ENCODE assay signal across 17 cellular contexts in genomic region chr6:33673847-33674246, GRCh38. TPM values are rescaled to one million over a fixed set of nuclear protein-coding genes. Genes with fewer than 3 reads are reported as not detected.
DNase-seq lines count a peak whose midpoint lies in the region; ATAC-seq and TF ChIP-seq lines count a peak whose summit lies in the region.
"Had no signal": no experiment of that assay in that cellular context is flagged by ENCODE, and none has a peak within 500 bp of the region (broad histone marks: within the 10 kb centered on the region; RNA-seq: fewer than 3 reads in every experiment).

No MANE protein-coding gene starts in this region.

- no peak overlapping the region for H3K27ac Mint-ChIP-seq in endodermal cell
- H3K27ac Mint-ChIP-seq in stimulated activated memory B cell treated with anti-CD40 and anti-IgM and Interleukin-4, amounts not matched to agents 10 μg/mL and 1 μg/mL and 100 μg/mL, for 72 hours = peak overlapping the region; percentile 55
- H3K27ac Mint-ChIP-seq: CD8-positive, alpha-beta T cell; T-cell had no signal

- no peak for TF ChIP-seq POLR2A in IMR-90 (IDR thresholded peaks at IDR 0.05; ENCODE audit: low read depth, low read length)

- H3K56ac ChIP-seq in IMR-90 (ENCODE audit: extremely low read depth, insufficient read depth, low read length) = no peak overlapping the region

- peak overlapping the region; percentile 5; the same call in 1 of the 2 replicates for H2BK20ac ChIP-seq in IMR-90 (ENCODE audit: low read depth, low read length)

- H3K4me3 ChIP-seq in IMR-90 (ENCODE audit: insufficient read depth, low read depth, low read length) (no peak overlapping the region), WERI-Rb-1 (ENCODE audit: low read depth, low read length) (no peak overlapping the region), endodermal cell (ENCODE audit: low read length) (no peak overlapping the region)
- H3K4me3 ChIP-seq: SK-N-MC had no signal

- WGBS in IMR-90 (ENCODE audit: extremely low coverage in 2 of 2, insufficient read length in 1 of 2), 2 experiments = no CpG with 5 or more reads among the region's 7 CpGs
- 70 to 83% methylated on average over 2 to 7 of the region's 7 CpGs for WGBS in endodermal cell (ENCODE audit: insufficient coverage in 1 of 2, insufficient read length in 1 of 2), 2 experiments

- in situ Hi-C loops in IMR-90 (cut with MboI; ENCODE audit: low sequenced_read_pairs) = no loop called here

- peak overlapping the region; percentile 7 for H2BK5ac ChIP-seq in IMR-90 (ENCODE audit: low read depth, low read length, poor library complexity, severe bottlenecking)

- H4K5ac ChIP-seq in IMR-90 (ENCODE audit: low read depth, low read length) = no peak overlapping the region

- H3K9me1 ChIP-seq in IMR-90 (ENCODE audit: insufficient read depth, low read length) = peaks cover 21% of the 10 kb centered on the region

- no peaks in the 10 kb centered on the region for H4K20me1 ChIP-seq in IMR-90 (ENCODE audit: insufficient read depth, low read length)

- no peak overlapping the region for H2BK15ac ChIP-seq in IMR-90 (ENCODE audit: low read depth, low read length)

- no peak overlapping the region for H3K4me2 ChIP-seq in IMR-90 (ENCODE audit: low read depth, low read length)

- no peak overlapping the region; a peak in 1 of 4 replicates for H4K8ac ChIP-seq in IMR-90 (ENCODE audit: low read depth in 2 of 2, low read length in 2 of 2)

- H3K36me3 ChIP-seq in IMR-90 (ENCODE audit: control insufficient read depth, insufficient read depth, low read length) = no peaks in the 10 kb centered on the region
- peaks cover 92% of the 10 kb centered on the region for H3K36me3 ChIP-seq in WERI-Rb-1
- peaks cover 4% of the 10 kb centered on the region for H3K36me3 ChIP-seq in endodermal cell (ENCODE audit: control insufficient read depth, insufficient read depth, low read length)
- H3K36me3 ChIP-seq: BE2C had no signal

- no peak overlapping the region for H3K14ac ChIP-seq in IMR-90 (replicated peaks; ENCODE audit: low read depth, low read length)

- H2AFZ ChIP-seq in IMR-90 (replicated peaks; ENCODE audit: low read length, poor library complexity) = no peak overlapping the region

- H2BK120ac ChIP-seq in IMR-90 (ENCODE audit: low read depth, low read length) = peak overlapping the region; percentile 41; the same call in 1 of the 2 replicates

- no peaks in the 10 kb centered on the region for H3K4me1 Mint-ChIP-seq in endodermal cell
- H3K4me1 Mint-ChIP-seq in stimulated activated memory B cell treated with anti-CD40 and anti-IgM and Interleukin-4, amounts not matched to agents 10 μg/mL and 1 μg/mL and 100 μg/mL, for 72 hours = peaks cover 24% of the 10 kb centered on the region

- no peak overlapping the region for H3K18ac ChIP-seq in IMR-90 (ENCODE audit: low read depth, low read length)

- H2AK5ac ChIP-seq in IMR-90 (ENCODE audit: low read depth, low read length) = peak overlapping the region; percentile 58

- no peaks in the 10 kb centered on the region for H3K79me1 ChIP-seq in IMR-90 (ENCODE audit: low read depth in 1 of 2, low read length in 2 of 2)

- dilution Hi-C loops in IMR-90 (cut with HindIII; ENCODE audit: low sequenced_read_pairs, unreplicated experiment) = no loop called here

- no peaks in the 10 kb centered on the region for H3K9me3 ChIP-seq in IMR-90 (ENCODE audit: control insufficient read depth, insufficient read depth, low read length)
- no peaks in the 10 kb centered on the region for H3K9me3 ChIP-seq in WERI-Rb-1 (ENCODE audit: severe bottlenecking)
- H3K9me3 ChIP-seq in endodermal cell (ENCODE audit: control insufficient read depth, low read length) = no peaks in the 10 kb centered on the region
- H3K9me3 ChIP-seq: BE2C had no signal

- no TSS peak for BruUV-seq in IMR-90 (replicated peaks; lab: Mats Ljungman, UMichigan)

- no peaks in the 10 kb centered on the region for H3K27me3 ChIP-seq in IMR-90 (ENCODE audit: control insufficient read depth, insufficient read depth, low read length)
- H3K27me3 ChIP-seq in WERI-Rb-1 (ENCODE audit: insufficient read depth, low read depth, severe bottlenecking) = no peaks in the 10 kb centered on the region
- no peaks in the 10 kb centered on the region for H3K27me3 ChIP-seq in endodermal cell (ENCODE audit: control insufficient read depth, insufficient read depth, low read length, poor library complexity, severe bottlenecking)
- H3K27me3 ChIP-seq: BE2C had no signal

- no peak overlapping the region for H3K23ac ChIP-seq in IMR-90 (ENCODE audit: low read depth, low read length)

- TF ChIP-seq CTCF in IMR-90 (conservative IDR thresholded peaks at IDR 0.05; ENCODE audit: low read depth, low read length) = no peak
- no peak for TF ChIP-seq CTCF in WERI-Rb-1 (IDR thresholded peaks at IDR 0.05; ENCODE audit: low read depth, low read length)
- no peak for TF ChIP-seq CTCF in endodermal cell (conservative IDR thresholded peaks at IDR 0.05)

- ATAC-seq in IMR-90 (ENCODE audit: low read depth) (no peak), HG03025 (IDR thresholded peaks at IDR 0.05; ENCODE audit: low FRiP score, unreplicated experiment) (no peak), GM19455 (IDR thresholded peaks at IDR 0.05; ENCODE audit: unreplicated experiment) (no peak)
- ATAC-seq in stimulated activated memory B cell treated with anti-CD40 and anti-IgM and Interleukin-4, amounts not matched to agents 10 μg/mL and 1 μg/mL and 100 μg/mL, for 72 hours = no peak
- ATAC-seq: CD8-positive, alpha-beta T cell; T-cell had no signal

- peaks cover 39% of the 10 kb centered on the region for H3K36me3 Mint-ChIP-seq in endodermal cell (ENCODE audit: low read depth)
- H3K36me3 Mint-ChIP-seq in stimulated activated memory B cell treated with anti-CD40 and anti-IgM and Interleukin-4, amounts not matched to agents 10 μg/mL and 1 μg/mL and 100 μg/mL, for 72 hours = peaks cover 62% of the 10 kb centered on the region

- H4K91ac ChIP-seq in IMR-90 (ENCODE audit: insufficient read depth, low read depth, low read length) = peak overlapping the region; percentile 34; the same call in 1 of the 2 replicates

- H3K4ac ChIP-seq in IMR-90 (ENCODE audit: low read depth, low read length) = peak overlapping the region; percentile 42

- DNase-seq in IMR-90 = no peak
- no peak for DNase-seq in WERI-Rb-1
- no peak for DNase-seq in endodermal cell
- DNase-seq in activated CD4-positive, alpha-beta T cell treated with anti-CD3 and anti-CD28 coated beads for 4 hours = no peak
- no peak for DNase-seq in NCI-H510A treated with DMSO at 0.1 percent for 48 hours (lab: John Stamatoyannopoulos, UW)
- DNase-seq: BE2C; CD8-positive, alpha-beta T cell; GF-D8; NCI-H1048; NCI-H187; NCI-H345; NCI-H69; T-cell had no signal

- intact Hi-C loops in IMR-90 (cut with micrococcal nuclease) = loop anchor here (1.0 to 10.0 kb wide), 2 partner anchors 85 to 219 kb away; partner anchors contain the start of gene ZBTB9

- H3K9me3 Mint-ChIP-seq in endodermal cell = no peaks in the 10 kb centered on the region
- no peaks in the 10 kb centered on the region for H3K9me3 Mint-ChIP-seq in stimulated activated memory B cell treated with anti-CD40 and anti-IgM and Interleukin-4, amounts not matched to agents 10 μg/mL and 1 μg/mL and 100 μg/mL, for 72 hours
- H3K9me3 Mint-ChIP-seq: CD8-positive, alpha-beta T cell; T-cell had no signal

- H3K27me3 Mint-ChIP-seq in endodermal cell (ENCODE audit: insufficient read depth) = no peaks in the 10 kb centered on the region
- no peaks in the 10 kb centered on the region for H3K27me3 Mint-ChIP-seq in stimulated activated memory B cell treated with anti-CD40 and anti-IgM and Interleukin-4, amounts not matched to agents 10 μg/mL and 1 μg/mL and 100 μg/mL, for 72 hours
- H3K27me3 Mint-ChIP-seq: T-cell had no signal

- CTCF ChIA-PET in IMR-90 (lab: Yijun Ruan, JAX) = no interaction called here

- H3K4me3 Mint-ChIP-seq in endodermal cell = no peak overlapping the region
- H3K4me3 Mint-ChIP-seq in stimulated activated memory B cell treated with anti-CD40 and anti-IgM and Interleukin-4, amounts not matched to agents 10 μg/mL and 1 μg/mL and 100 μg/mL, for 72 hours = no peak overlapping the region
- H3K4me3 Mint-ChIP-seq: CD8-positive, alpha-beta T cell; T-cell had no signal

- H3K4me1 ChIP-seq in IMR-90 (ENCODE audit: control insufficient read depth, insufficient read depth, low read length) (peaks cover 21% of the 10 kb centered on the region), endodermal cell (ENCODE audit: control insufficient read depth, insufficient read depth, low read length) (no peaks in the 10 kb centered on the region)

- H3K9ac ChIP-seq in IMR-90 (ENCODE audit: low read depth, low read length) (no peak overlapping the region), endodermal cell (ENCODE audit: extremely low read depth, low read length, poor library complexity, severe bottlenecking) (no peak overlapping the region)

- no peak for TF ChIP-seq RAD21 in IMR-90 (IDR thresholded peaks at IDR 0.05; ENCODE audit: low read length)

- POLR2A ChIA-PET in IMR-90 (lab: Charles Lee; ENCODE audit: unreplicated experiment) = no interaction called here

- no peak overlapping the region for H3K27ac ChIP-seq in IMR-90 (ENCODE audit: insufficient read depth, low read length)
- H3K27ac ChIP-seq in WERI-Rb-1 = peak overlapping the region; percentile 15
- peak overlapping the region; percentile 66 for H3K27ac ChIP-seq in endodermal cell (ENCODE audit: low read depth, low read length)
- H3K27ac ChIP-seq: SK-N-MC had no signal

- peak overlapping the region; percentile 92 for H2AK9ac ChIP-seq in IMR-90 (replicated peaks; ENCODE audit: low read depth, low read length, poor library complexity)

TF ChIP-seq in IMR-90, 13 proteins besides CTCF, POLR2A, EP300 and RAD21 (continues in another document):
- TF ChIP-seq RFX5 (IDR thresholded peaks at IDR 0.05; ENCODE audit: low read depth, low read length) (no peak), MAZ (IDR thresholded peaks at IDR 0.05; ENCODE audit: borderline replicate concordance, low read depth, low read length) (no peak), FOS (IDR thresholded peaks at IDR 0.05; ENCODE audit: low read depth, low read length) (no peak), CHD1 (IDR thresholded peaks at IDR 0.05; ENCODE audit: low read depth, low read length) (no peak), SMC3 (IDR thresholded peaks at IDR 0.05; ENCODE audit: low read depth, low read length) (no peak), CEBPB (IDR thresholded peaks at IDR 0.05; ENCODE audit: low read depth, low read length) (no peak), BHLHE40 (IDR thresholded peaks at IDR 0.05; ENCODE audit: low read depth, low read length) (no peak)

RNA-seq across cellular contexts. Expression of gene UQCC2, which starts 37.7 kb away (rescaled TPM):
- total RNA-seq in IMR-90 (2012; rRNA removed) (13.8 and 23.1 TPM in 2 replicates), endodermal cell (100 to 1,000 TPM; 120 to 174 TPM)
- polyA plus RNA-seq in IMR-90 (2012; rRNA removed) = 34.5 and 44.5 TPM in 2 replicates
- polyA plus RNA-seq in IMR-90 (2012; cell fraction: cytosol; rRNA removed) = 28.0 and 38.5 TPM in 2 replicates
- polyA plus RNA-seq in IMR-90 (2012; cell fraction: nucleus; rRNA removed; ENCODE audit: low replicate concordance) = 18.4 and 25.0 TPM in 2 replicates
- polyA plus RNA-seq in endodermal cell (2013, experiment 1 of 2) = 170 TPM
- polyA plus RNA-seq in endodermal cell (2013, experiment 2 of 2) = 163 TPM

RNA-seq across cellular contexts. Expression of gene ITPR3, which starts 52.7 kb away (rescaled TPM):
- total RNA-seq in IMR-90 (2012; rRNA removed) (1.6 and 1.7 TPM in 2 replicates), endodermal cell (10 to 100 TPM; 29.6 to 33.3 TPM)
- 3.7 and 4.1 TPM in 2 replicates for polyA plus RNA-seq in IMR-90 (2012; rRNA removed)
- 1.3 and 3.6 TPM in 2 replicates for polyA plus RNA-seq in IMR-90 (2012; cell fraction: cytosol; rRNA removed)
- 20.9 and 27.8 TPM in 2 replicates for polyA plus RNA-seq in IMR-90 (2012; cell fraction: nucleus; rRNA removed; ENCODE audit: low replicate concordance)
- 6.0 TPM for polyA plus RNA-seq in endodermal cell (2013, experiment 1 of 2)
- 6.6 TPM for polyA plus RNA-seq in endodermal cell (2013, experiment 2 of 2)

Comparison
In these comparisons a context has a peak if more than half of its experiments do, and no peak if none do; other contexts are left out.
1. RNA of gene ITPR3, which starts 52.7 kb away (total RNA-seq): 29.6 to 33.3 TPM in endodermal cell; 1.6 to 1.7 TPM in IMR-90; every median in the first group is over 10 times any median in the second.